In the genomic region with DNA sequence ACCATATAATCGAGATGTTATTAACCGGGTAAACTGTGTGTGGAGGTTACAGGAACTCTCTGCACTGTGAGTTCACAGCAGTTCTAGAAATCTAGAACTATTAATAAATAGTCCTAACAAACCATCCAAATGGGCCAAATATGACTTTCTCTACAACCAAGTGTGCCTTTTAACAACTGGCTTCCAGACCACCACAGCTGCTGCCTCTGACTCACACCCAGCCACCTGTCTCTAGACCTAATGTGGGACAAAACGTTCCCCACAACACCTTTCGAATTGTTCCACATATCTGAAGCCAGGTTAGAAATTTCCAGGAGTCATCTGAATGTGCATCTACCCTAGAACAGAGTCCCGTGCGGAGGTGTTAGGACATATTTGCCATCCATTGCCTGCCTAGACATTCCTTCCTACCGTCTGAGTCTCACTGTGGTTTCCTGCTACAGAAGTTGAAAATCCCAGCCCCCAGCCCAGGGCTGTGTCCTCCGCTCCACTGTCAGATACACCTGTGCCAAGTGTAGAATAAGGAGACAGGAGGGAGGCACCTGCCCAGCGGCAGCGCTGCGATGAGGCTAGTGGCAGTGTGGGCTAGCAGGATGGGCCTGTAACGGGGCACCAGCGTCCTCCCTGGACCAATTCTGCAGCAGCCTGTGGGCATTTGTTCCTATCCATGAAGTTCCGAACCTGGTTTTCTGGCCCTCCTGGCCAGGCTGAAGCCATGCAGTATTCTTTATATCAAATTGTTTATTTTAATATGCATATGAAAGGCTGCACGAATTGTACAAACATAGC, we compare ENCODE assay signal across 18 cellular contexts. TPM values are rescaled to one million over a fixed set of nuclear protein-coding genes. Genes with fewer than 3 reads are reported as not detected.
DNase-seq lines count a peak whose midpoint lies in the region; ATAC-seq and TF ChIP-seq lines count a peak whose summit lies in the region.
"Had no signal": no experiment of that assay in that cellular context is flagged by ENCODE, and none has a peak within 500 bp of the region (broad histone marks: within the 10 kb centered on the region; RNA-seq: fewer than 3 reads in every experiment).

No MANE protein-coding gene starts in this region.

- no peaks in the 10 kb centered on the region for H3K36me3 Mint-ChIP-seq in glutamatergic neuron (ENCODE audit: unreplicated experiment)
- H3K36me3 Mint-ChIP-seq in neural crest cell (ENCODE audit: low read depth) = no peaks in the 10 kb centered on the region
- no peaks in the 10 kb centered on the region for H3K36me3 Mint-ChIP-seq in CD8-positive, alpha-beta T cell

- H3K9me3 Mint-ChIP-seq in glutamatergic neuron (ENCODE audit: unreplicated experiment) = peaks cover 8% of the 10 kb centered on the region
- H3K9me3 Mint-ChIP-seq in neural crest cell = no peaks in the 10 kb centered on the region
- H3K9me3 Mint-ChIP-seq in CD8-positive, alpha-beta T cell = no peaks in the 10 kb centered on the region
- H3K9me3 Mint-ChIP-seq: GM23338 had no signal

- H3K27me3 Mint-ChIP-seq in glutamatergic neuron (ENCODE audit: unreplicated experiment) (peaks cover 5% of the 10 kb centered on the region), neural crest cell (ENCODE audit: low read depth) (no peaks in the 10 kb centered on the region)
- H3K27me3 Mint-ChIP-seq in CD8-positive, alpha-beta T cell (ENCODE audit: low read depth) = peaks cover 7% of the 10 kb centered on the region

- H3K4me3 ChIP-seq in CD8-positive, alpha-beta T cell (ENCODE audit: low read depth, low read length) = no peak overlapping the region
- H3K4me3 ChIP-seq: BLaER1, GM23338 had no signal

- H3K4me1 ChIP-seq in CD8-positive, alpha-beta T cell (ENCODE audit: insufficient read depth, low read length) = no peaks in the 10 kb centered on the region

- no peaks in the 10 kb centered on the region for H3K9me3 ChIP-seq in CD8-positive, alpha-beta T cell (ENCODE audit: low read length)
- H3K9me3 ChIP-seq: BLaER1 had no signal

- TF ChIP-seq CTCF in glutamatergic neuron (IDR thresholded peaks at IDR 0.05; ENCODE audit: partially characterized antibody, unreplicated experiment) = no peak
- no peak for TF ChIP-seq CTCF in neural crest cell (conservative IDR thresholded peaks at IDR 0.05)
- TF ChIP-seq CTCF in CD8-positive, alpha-beta T cell (IDR thresholded peaks at IDR 0.05) = no peak

- H3K27ac Mint-ChIP-seq in glutamatergic neuron (ENCODE audit: unreplicated experiment) (peak overlapping the region; percentile 49), neural crest cell (ENCODE audit: unreplicated experiment) (peak overlapping the region; percentile 74)
- H3K27ac Mint-ChIP-seq in CD8-positive, alpha-beta T cell = no peak overlapping the region
- H3K27ac Mint-ChIP-seq: CD4-positive, CD25-positive, alpha-beta regulatory T cell; GM23338 had no signal

- ATAC-seq in CD8-positive, alpha-beta T cell = no peak
- no peak for ATAC-seq in HG02642 (IDR thresholded peaks at IDR 0.05; ENCODE audit: poor library complexity, unreplicated experiment)
- ATAC-seq: GM23338 had no signal

- CTCF ChIA-PET in CD8-positive, alpha-beta T cell (lab: Charles Lee) = no interaction called here

- H3K4me1 Mint-ChIP-seq in glutamatergic neuron (ENCODE audit: low read depth, unreplicated experiment) (peaks cover 36% of the 10 kb centered on the region), neural crest cell (peaks cover 31% of the 10 kb centered on the region)
- no peaks in the 10 kb centered on the region for H3K4me1 Mint-ChIP-seq in CD8-positive, alpha-beta T cell (ENCODE audit: low read depth)
- H3K4me1 Mint-ChIP-seq: CD4-positive, CD25-positive, alpha-beta regulatory T cell had no signal

- no peak overlapping the region for H3K27ac ChIP-seq in CD8-positive, alpha-beta T cell (ENCODE audit: low read depth, low read length)
- H3K27ac ChIP-seq: BLaER1 had no signal

- no peaks in the 10 kb centered on the region for H3K36me3 ChIP-seq in CD8-positive, alpha-beta T cell (ENCODE audit: insufficient read depth, low read length)
- H3K36me3 ChIP-seq: BLaER1 had no signal

- POLR2A ChIA-PET in CD8-positive, alpha-beta T cell (lab: Charles Lee) = no interaction called here

- H3K4me3 Mint-ChIP-seq in glutamatergic neuron (ENCODE audit: unreplicated experiment) = no peak overlapping the region
- no peak overlapping the region for H3K4me3 Mint-ChIP-seq in neural crest cell
- H3K4me3 Mint-ChIP-seq in CD8-positive, alpha-beta T cell = no peak overlapping the region
- H3K4me3 Mint-ChIP-seq: CD4-positive, CD25-positive, alpha-beta regulatory T cell; GM23338 had no signal

- peak; percentile 58 for DNase-seq in NCI-H2171 treated with DMSO at 0.1 percent for 48 hours (lab: John Stamatoyannopoulos, UW)
- no peak for DNase-seq in NCI-H2171 (lab: John Stamatoyannopoulos, UW)
- DNase-seq in glutamatergic neuron = no peak
- no peak for DNase-seq in neural crest cell (ENCODE audit: low read depth, low spot score)
- DNase-seq in NCI-H2196 (lab: John Stamatoyannopoulos, UW; ENCODE audit: unreplicated experiment) = no peak
- DNase-seq in CD8-positive, alpha-beta T cell = no peak
- DNase-seq: 8988T; AML-193; Calu3; CD4-positive, CD25-positive, alpha-beta regulatory T cell; DMS153; DMS79 treated with DMSO at 0.1 percent for 48 hours; EL; H7; IMR-90 had no signal

- H3K27me3 ChIP-seq in CD8-positive, alpha-beta T cell (ENCODE audit: insufficient read depth, low read length) = no peaks in the 10 kb centered on the region
- H3K27me3 ChIP-seq: BLaER1 had no signal

- intact Hi-C loops in CD8-positive, alpha-beta T cell (cut with DNase I, micrococcal nuclease) = no loop called here

RNA-seq across cellular contexts. Expression of a gene that starts 28.5 kb away (rescaled TPM):
- 63.3 TPM for total RNA-seq in glutamatergic neuron (ENCODE audit: unreplicated experiment)
- 84.3 and 103 TPM in 2 replicates for total RNA-seq in neural crest cell
- 10 to 100 TPM; 39.1 to 43.1 TPM for total RNA-seq in CD8-positive, alpha-beta T cell
